In genomic region chr7:129391546-129392211, GRCh38 we compare ENCODE assay signal across 23 cellular contexts. TPM values are rescaled to one million over a fixed set of nuclear protein-coding genes. Genes with fewer than 3 reads are reported as not detected.
DNase-seq lines count a peak whose midpoint lies in the region; ATAC-seq and TF ChIP-seq lines count a peak whose summit lies in the region.
"Had no signal": no experiment of that assay in that cellular context is flagged by ENCODE, and none has a peak within 500 bp of the region (broad histone marks: within the 10 kb centered on the region; RNA-seq: fewer than 3 reads in every experiment).

No MANE protein-coding gene starts in this region.

- peak in 7 of 8 donors; percentile 41 to 89 (median 78) for ATAC-seq in heart right ventricle
- ATAC-seq: GM12878 had no signal

- WGBS in heart right ventricle, 2 donors, result 52 to 70% methylated on average over 3 of the region's 3 CpGs

- H3K4me3 ChIP-seq in WERI-Rb-1 (ENCODE audit: low read depth, low read length) (no peak overlapping the region), heart right ventricle (no peak overlapping the region)
- H3K4me3 ChIP-seq: BLaER1, GM12878, GM23248 had no signal

- H3K27ac ChIP-seq in WERI-Rb-1 (peak overlapping the region; percentile 2; the same call in 1 of the 2 replicates), heart right ventricle (peak overlapping the region in 9 of 10 donors; percentile 20 to 88 (median 76))
- H3K27ac ChIP-seq: BLaER1, GM23248, RWPE1 had no signal

- intact Hi-C loops in heart right ventricle (cut with DNase I), result loop anchor here in 1 of 10 donors (2.0 kb wide), 1 partner anchor 53 kb away; no protein-coding TSS in a partner anchor

- no peak for TF ChIP-seq CTCF in WERI-Rb-1 (IDR thresholded peaks at IDR 0.05; ENCODE audit: low read depth, low read length)
- no peak for TF ChIP-seq CTCF in heart right ventricle (IDR thresholded peaks at IDR 0.05)

- no peak for DNase-seq in WERI-Rb-1
- DNase-seq in heart right ventricle, result no peak
- peak; percentile 86 for DNase-seq in myocyte (ENCODE audit: low read depth)
- DNase-seq in superior temporal gyrus (ENCODE audit: extremely low spot score), result peak; percentile 38
- no peak for DNase-seq in NCI-H2196 (lab: John Stamatoyannopoulos, UW; ENCODE audit: unreplicated experiment)
- no peak for DNase-seq in COR-L47 (lab: John Stamatoyannopoulos, UW)
- no peak for DNase-seq in activated naive CD4-positive, alpha-beta T cell treated with Interleukin-2 at 50 U/mL for 16 hours
- DNase-seq: Caco-2; CD4-positive, alpha-beta T cell; DND-41; GM23248; H9; HFFc6; NCI-H1092; NCI-H1436; NCI-H187 treated with DMSO at 0.1 percent for 48 hours; NCI-H2107; NCI-H2227 treated with DMSO at 0.1 percent for 48 hours; NCI-H510A; NCI-H748 treated with DMSO at 0.1 percent for 48 hours had no signal

- no peaks in the 10 kb centered on the region for H3K36me3 ChIP-seq in WERI-Rb-1
- peaks cover 0 to 40% (median 0%) of the 10 kb centered on the region in 9 donors for H3K36me3 ChIP-seq in heart right ventricle

- H3K4me1 ChIP-seq in heart right ventricle, result peaks cover 0 to 34% (median 4%) of the 10 kb centered on the region in 9 donors
- H3K4me1 ChIP-seq: BLaER1, Caco-2 had no signal

- H3K27me3 ChIP-seq in WERI-Rb-1 (ENCODE audit: insufficient read depth, low read depth, severe bottlenecking) (no peaks in the 10 kb centered on the region), heart right ventricle (no peaks in the 10 kb centered on the region)
- H3K27me3 ChIP-seq: BLaER1 had no signal

- H3K9me3 ChIP-seq in WERI-Rb-1 (ENCODE audit: severe bottlenecking) (no peaks in the 10 kb centered on the region), heart right ventricle (no peaks in the 10 kb centered on the region)
- H3K9me3 ChIP-seq: BLaER1, Caco-2 had no signal

RNA-seq across cellular contexts. Expression of gene STRIP2, which starts 42.6 kb away (rescaled TPM):
- 10 to 100 TPM; 14.6 to 36.9 (median 22.2) TPM for total RNA-seq in heart right ventricle
- 10 to 100 TPM; 10.6 to 12.4 TPM for polyA plus RNA-seq in heart right ventricle
- 55.9 and 58.3 TPM in 2 replicates for total RNA-seq in myocyte
- 18.3 TPM for polyA plus RNA-seq in myocyte (2012)

Comparison
In these comparisons a context has a peak if more than half of its experiments do, and no peak if none do; other contexts are left out.
1. DNase-seq: peak in myocyte (single experiment) and superior temporal gyrus (single experiment); none in WERI-Rb-1 (single experiment), heart right ventricle (0 of 2), NCI-H2196 (single experiment), COR-L47 (single experiment) and activated naive CD4-positive, alpha-beta T cell treated with Interleukin-2 at 50 U/mL for 16 hours (single experiment).